Comparison of ENCODE assay signal across 8 cellular contexts in the genomic region with DNA sequence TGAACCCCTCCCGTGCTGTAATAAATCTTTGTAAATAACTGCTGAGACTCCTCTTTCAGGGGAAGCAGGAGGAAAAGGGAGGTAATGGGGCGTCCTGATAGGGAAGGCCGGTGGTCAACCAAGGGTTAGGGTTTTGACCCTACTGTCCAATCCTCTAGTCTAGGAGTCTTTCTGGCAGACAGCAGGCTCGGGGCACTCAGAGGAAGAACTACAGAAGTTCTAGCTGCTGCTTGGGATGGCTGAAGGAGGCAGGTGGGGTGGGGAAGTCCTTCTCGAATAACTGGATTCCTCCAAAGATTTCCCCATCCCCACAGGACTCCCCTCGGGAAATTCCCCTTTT. TPM values are rescaled to one million over a fixed set of nuclear protein-coding genes. Genes with fewer than 3 reads are reported as not detected.
DNase-seq lines count a peak whose midpoint lies in the region; ATAC-seq, FAIRE-seq and TF ChIP-seq lines count a peak whose summit lies in the region.

No MANE protein-coding gene starts in this region.

- ATAC-seq in heart left ventricle (peak in 2 of 4 donors; percentile 7 to 16), GM18868 (IDR thresholded peaks at IDR 0.05; ENCODE audit: unreplicated experiment) (no peak)

- H3K27ac ChIP-seq in heart left ventricle: peak overlapping the region; percentile 74 to 96 (median 92)
- H3K27ac ChIP-seq in RWPE1: peak overlapping the region; percentile 80
- H3K27ac ChIP-seq in fibroblast of lung (ENCODE audit: insufficient read depth, low read length): peak overlapping the region; percentile 83

- H3K4me3 ChIP-seq in heart left ventricle (peak overlapping the region; percentile 56 to 95 (median 82)), fibroblast of lung (replicated peaks in 1 of 4; ENCODE audit: control extremely low read depth in 1 of 4, insufficient read depth in 1 of 4, low read depth in 3 of 4, low read length in 4 of 4) (peak overlapping the region; percentile 57 to 99 (median 80)), skeletal muscle cell (ENCODE audit: low read depth, low read length) (peak overlapping the region; percentile 87)

- H3K27me3 ChIP-seq in heart left ventricle (peaks cover 0 to 4% (median 0%) of the 10 kb centered on the region in 9 donors), fibroblast of lung (ENCODE audit: control insufficient read depth, insufficient read depth, low read length) (peaks cover 5% of the 10 kb centered on the region)

- 28 to 34% (median 32%) methylated on average over 6 of the region's 6 CpGs for WGBS in heart left ventricle, 4 donors

- H3K79me2 ChIP-seq in fibroblast of lung (ENCODE audit: control insufficient read depth, insufficient read depth, low read length): peaks cover 22% of the 10 kb centered on the region

- DNase-seq in heart left ventricle: no peak
- DNase-seq in cardiac septum (ENCODE audit: low spot score): no peak
- no peak for DNase-seq in RWPE1 (ENCODE audit: low spot score)
- DNase-seq in fibroblast of lung (ENCODE audit: low read depth in 2 of 2): no peak
- DNase-seq in skeletal muscle cell (ENCODE audit: low read depth): no peak
- no peak for DNase-seq in frontal cortex (ENCODE audit: low spot score in 2 of 2)
- no peak for DNase-seq in GM10248 (ENCODE audit: extremely low spot score)

- TF ChIP-seq POLR2A in heart left ventricle (IDR thresholded peaks at IDR 0.05): no peak

- CTCF ChIA-PET in RWPE1 (lab: Yijun Ruan, JAX) (interaction anchor here (0.7 to 1.0 kb wide), 2 partner anchors 17 to 39 kb away, joined by 3 to 6 read pairs; no protein-coding TSS in a partner anchor), GM10248 (lab: Yijun Ruan, JAX) (interaction anchor here (1.0 to 9.7 kb wide), 3 partner anchors 11 to 18 kb away, joined by 4 to 112 read pairs (median 30); no protein-coding TSS in a partner anchor)

- intact Hi-C loops in heart left ventricle (cut with DNase I) (loop anchor here in 5 of 10 donors (5.0 kb wide), 3 partner anchors 36 to 116 kb away; partner anchors contain the start of gene MIEN1 (in 1 of the 5)), cardiac septum (cut with DNase I) (loop anchor here (5.0 kb wide), 2 partner anchors 91 to 116 kb away; no protein-coding TSS in a partner anchor)

- H3K9ac ChIP-seq in fibroblast of lung (ENCODE audit: insufficient read depth, low read length): peak overlapping the region; percentile 88

- H3K9me3 ChIP-seq in heart left ventricle (no peaks in the 10 kb centered on the region), fibroblast of lung (ENCODE audit: control insufficient read depth, insufficient read depth, low read depth, low read length) (no peaks in the 10 kb centered on the region)

- no peak for FAIRE-seq in frontal cortex (lab: Jason Lieb, UNC)

- POLR2A ChIA-PET in RWPE1 (lab: Yijun Ruan, JAX; ENCODE audit: low non-redundant PET) (interaction anchor here (0.6 kb wide), 1 partner anchor 113 kb away, joined by 3 read pairs; no protein-coding TSS in a partner anchor), GM10248 (lab: Yijun Ruan, JAX) (no interaction called here)

- H3K4me1 ChIP-seq in heart left ventricle: peaks cover 10 to 56% (median 45%) of the 10 kb centered on the region in 12 donors
- peaks cover 13% of the 10 kb centered on the region for H3K4me1 ChIP-seq in fibroblast of lung (ENCODE audit: control insufficient read depth, extremely low read depth, insufficient read depth, low read length)

- no peaks in the 10 kb centered on the region for H3K36me3 ChIP-seq in heart left ventricle
- H3K36me3 ChIP-seq in fibroblast of lung (ENCODE audit: control insufficient read depth, insufficient read depth, low read length): no peaks in the 10 kb centered on the region

- peak overlapping the region; percentile 88 for H2AFZ ChIP-seq in fibroblast of lung (ENCODE audit: low read length)

- TF ChIP-seq CTCF in heart left ventricle (IDR thresholded peaks at IDR 0.05) (no peak), RWPE1 (conservative IDR thresholded peaks at IDR 0.05; ENCODE audit: low read depth) (no peak), fibroblast of lung (conservative IDR thresholded peaks at IDR 0.05 in 1 of 2, IDR thresholded peaks at IDR 0.05 in 1 of 2; ENCODE audit: low read depth in 1 of 2, low read length in 2 of 2) (no peak), GM10248 (IDR thresholded peaks at IDR 0.05; ENCODE audit: control extremely low read depth, extremely low read depth, low read depth, missing control alignments) (no peak)

- H3K4me2 ChIP-seq in fibroblast of lung (ENCODE audit: extremely low read depth, insufficient read depth, low read length): peak overlapping the region; percentile 94

- H4K20me1 ChIP-seq in fibroblast of lung (ENCODE audit: control insufficient read depth, extremely low read depth, insufficient read depth, low read length): peaks cover 1% of the 10 kb centered on the region

RNA-seq across cellular contexts. Expression of gene STARD3, which starts 0.4 kb away (rescaled TPM):
- 10 to 100 TPM; 14.1 to 36.5 (median 19.3) TPM for total RNA-seq in heart left ventricle
- polyA plus RNA-seq in heart left ventricle: 10 to 100 TPM; 24.2 to 57.2 TPM
- total RNA-seq in cardiac septum: 21.9 TPM
- 28.0 and 31.7 TPM in 2 replicates for total RNA-seq in fibroblast of lung
- 30.4 and 43.1 TPM in 2 replicates for polyA plus RNA-seq in fibroblast of lung
- polyA plus RNA-seq in fibroblast of lung (2012): 24.5 and 28.5 TPM in 2 replicates
- 109 and 119 TPM in 2 replicates for polyA minus RNA-seq in fibroblast of lung (ENCODE audit: low replicate concordance)
- total RNA-seq in frontal cortex: 17.5 TPM

RNA-seq across cellular contexts. Expression of gene PPP1R1B, which starts 9.8 kb away (rescaled TPM):
- total RNA-seq in heart left ventricle (1 to 10 TPM in 4 of 9 donors, under 1 TPM in 4, not detected in 1; 0.54 to 5.8 (median 0.88) TPM), cardiac septum (1.2 TPM), fibroblast of lung (under 0.01 and 0.26 TPM in 2 replicates), frontal cortex (27.3 TPM)
- polyA plus RNA-seq in heart left ventricle (1 to 10 TPM in 1 of 2 donors, under 1 TPM in 1; 0.61 to 2.5 TPM), fibroblast of lung (0.05 TPM in 1 of 2 replicates, not detected in the other)
- 0.08 TPM in 1 of 2 replicates, not detected in the other for polyA plus RNA-seq in fibroblast of lung (2012)
- polyA minus RNA-seq in fibroblast of lung (ENCODE audit: low replicate concordance): not detected in 2 replicates

RNA-seq across cellular contexts. Expression of gene TCAP, which starts 28.6 kb away (rescaled TPM):
- total RNA-seq in heart left ventricle (1,000 to 10,000 TPM; 2,428 to 9,343 (median 4,137) TPM), cardiac septum (4,725 TPM), fibroblast of lung (0.17 and 0.26 TPM in 2 replicates), frontal cortex (0.82 TPM)
- polyA plus RNA-seq in heart left ventricle (1,000 to 10,000 TPM; 2,028 to 5,784 TPM), fibroblast of lung (0.05 TPM in 1 of 2 replicates, not detected in the other)
- polyA plus RNA-seq in fibroblast of lung (2012): 0.09 and 0.16 TPM in 2 replicates
- polyA minus RNA-seq in fibroblast of lung (ENCODE audit: low replicate concordance): 0.19 and 1.2 TPM in 2 replicates

RNA-seq across cellular contexts. Expression of gene NEUROD2, which starts 28.8 kb away (rescaled TPM):
- total RNA-seq in heart left ventricle: not detected
- polyA plus RNA-seq in heart left ventricle: not detected
- total RNA-seq in cardiac septum: 0.08 TPM
- total RNA-seq in fibroblast of lung: not detected in 2 replicates
- polyA plus RNA-seq in fibroblast of lung: not detected in 2 replicates
- not detected in 2 replicates for polyA plus RNA-seq in fibroblast of lung (2012)
- not detected in 2 replicates for polyA minus RNA-seq in fibroblast of lung (ENCODE audit: low replicate concordance)
- total RNA-seq in frontal cortex: 44.8 TPM

RNA-seq across cellular contexts. Expression of gene PNMT, which starts 31.7 kb away (rescaled TPM):
- 1 to 10 TPM; 2.4 to 7.9 (median 6.0) TPM for total RNA-seq in heart left ventricle
- 10 to 100 TPM; 13.0 to 15.6 TPM for polyA plus RNA-seq in heart left ventricle
- 10.9 TPM for total RNA-seq in cardiac septum
- total RNA-seq in fibroblast of lung: not detected in 2 replicates
- polyA plus RNA-seq in fibroblast of lung: not detected in 2 replicates
- not detected in 2 replicates for polyA plus RNA-seq in fibroblast of lung (2012)
- not detected in 2 replicates for polyA minus RNA-seq in fibroblast of lung (ENCODE audit: low replicate concordance)
- total RNA-seq in frontal cortex: 3.7 TPM

Comparison
In these comparisons a context has a peak if more than half of its experiments do, and no peak if none do; other contexts are left out.
1. RNA of gene TCAP, which starts 28.6 kb away (total RNA-seq): 4,725 TPM in cardiac septum (single experiment) and 2,428 to 9,343 TPM in heart left ventricle; 0.82 TPM in frontal cortex (single experiment) and 0.17 to 0.26 TPM in fibroblast of lung; every median in the first group is over 1,000 times any median in the second.
2. Peak in every context shown above with its lines, with median percentiles within 50 percentile points of each other: H3K27ac ChIP-seq and H3K4me3 ChIP-seq.